19 cellular contexts compared by ENCODE assay signal in genomic region chr3:174120997-174121396, GRCh38.
"Had no signal": no experiment of that assay in that cellular context is flagged by ENCODE, and none has a peak within 500 bp of the region (broad histone marks: within the 10 kb centered on the region; RNA-seq: fewer than 3 reads in every experiment).

No MANE protein-coding gene starts in this region.

- H3K36me3 ChIP-seq: heart right ventricle, neutrophil, spleen, tibial artery, upper lobe of left lung, uterus had no signal

- H3K4me3 Mint-ChIP-seq: naive thymus-derived CD4-positive, alpha-beta T cell; stimulated activated memory B cell treated with anti-CD40 and anti-IgM and Interleukin-4, amounts not matched to agents 10 μg/mL and 1 μg/mL and 100 μg/mL, for 72 hours; stimulated activated naive CD8-positive, alpha-beta T cell treated with anti-CD3 and anti-CD28 coated beads, Interleukin-15, Interleukin-2, amounts not matched to agents 100 ng/mL and 50 ng/mL, for 24 hours had no signal

- H3K27ac ChIP-seq: dorsolateral prefrontal cortex, heart right ventricle, neutrophil, psoas muscle, spleen, tibial artery, upper lobe of left lung, uterus had no signal

- H3K27me3 ChIP-seq: dorsolateral prefrontal cortex, heart right ventricle, neutrophil, spleen, tibial artery, upper lobe of left lung, uterus had no signal

- H3K9me3 ChIP-seq: heart right ventricle, neutrophil, psoas muscle, spleen, tibial artery, upper lobe of left lung, uterus had no signal

- H3K4me1 ChIP-seq: heart right ventricle, psoas muscle, spleen, tibial artery, upper lobe of left lung, uterus had no signal

- ATAC-seq: heart right ventricle; naive thymus-derived CD4-positive, alpha-beta T cell; psoas muscle; sciatic nerve; stimulated activated memory B cell treated with anti-CD40 and anti-IgM and Interleukin-4, amounts not matched to agents 10 μg/mL and 1 μg/mL and 100 μg/mL, for 72 hours had no signal

- H3K9me3 Mint-ChIP-seq: naive thymus-derived CD4-positive, alpha-beta T cell; stimulated activated memory B cell treated with anti-CD40 and anti-IgM and Interleukin-4, amounts not matched to agents 10 μg/mL and 1 μg/mL and 100 μg/mL, for 72 hours; stimulated activated naive CD8-positive, alpha-beta T cell treated with anti-CD3 and anti-CD28 coated beads, Interleukin-15, Interleukin-2, amounts not matched to agents 100 ng/mL and 50 ng/mL, for 24 hours had no signal

- H3K27me3 Mint-ChIP-seq: naive thymus-derived CD4-positive, alpha-beta T cell; stimulated activated memory B cell treated with anti-CD40 and anti-IgM and Interleukin-4, amounts not matched to agents 10 μg/mL and 1 μg/mL and 100 μg/mL, for 72 hours; stimulated activated naive CD8-positive, alpha-beta T cell treated with anti-CD3 and anti-CD28 coated beads, Interleukin-15, Interleukin-2, amounts not matched to agents 100 ng/mL and 50 ng/mL, for 24 hours had no signal

- H3K27ac Mint-ChIP-seq: naive thymus-derived CD4-positive, alpha-beta T cell; stimulated activated memory B cell treated with anti-CD40 and anti-IgM and Interleukin-4, amounts not matched to agents 10 μg/mL and 1 μg/mL and 100 μg/mL, for 72 hours; stimulated activated naive CD8-positive, alpha-beta T cell treated with anti-CD3 and anti-CD28 coated beads, Interleukin-15, Interleukin-2, amounts not matched to agents 100 ng/mL and 50 ng/mL, for 24 hours had no signal

- DNase-seq: dorsolateral prefrontal cortex; effector CD8-positive, alpha-beta T cell; heart right ventricle; hypothalamus; kidney glomerular epithelial cell; mammary epithelial cell; naive thymus-derived CD4-positive, alpha-beta T cell; psoas muscle; spleen; stimulated activated CD4-positive, alpha-beta T cell treated with anti-CD3 and anti-CD28 coated beads, Interleukin-15, amount 100 ng/mL, for 24 hours; stimulated activated CD4-positive, alpha-beta T cell treated with anti-CD3 and anti-CD28 coated beads, Interleukin-1b, Interleukin-23, amount 100 ng/mL, for 48 hours; stimulated activated CD4-positive, alpha-beta T cell treated with anti-CD3 and anti-CD28 coated beads, Interleukin-4, amount 100 ng/mL, for 24 hours; tibial artery; upper lobe of left lung; uterus had no signal

- H3K4me3 ChIP-seq: dorsolateral prefrontal cortex, heart right ventricle, psoas muscle, spleen, tibial artery, upper lobe of left lung, uterus had no signal

- H3K36me3 Mint-ChIP-seq: naive thymus-derived CD4-positive, alpha-beta T cell; stimulated activated memory B cell treated with anti-CD40 and anti-IgM and Interleukin-4, amounts not matched to agents 10 μg/mL and 1 μg/mL and 100 μg/mL, for 72 hours had no signal

- H3K4me1 Mint-ChIP-seq: naive thymus-derived CD4-positive, alpha-beta T cell; stimulated activated memory B cell treated with anti-CD40 and anti-IgM and Interleukin-4, amounts not matched to agents 10 μg/mL and 1 μg/mL and 100 μg/mL, for 72 hours had no signal
